In genomic region chr2:6822394-6822793, GRCh38 we compare ENCODE assay signal across 1 cellular context.
TF ChIP-seq lines count a peak whose summit lies in the region.

No MANE protein-coding gene starts in this region.

TF ChIP-seq in GM23338, 12 proteins besides CTCF, POLR2A, EP300 and RAD21 (continued from another document):
- TF ChIP-seq ZNF462 (CRISPR knock-in tag; IDR thresholded peaks at IDR 0.05) (no peak), JUNB (IDR thresholded peaks at IDR 0.05; ENCODE audit: unreplicated experiment) (no peak), ETS1 (IDR thresholded peaks at IDR 0.05) (no peak), POLR2AphosphoS5 (IDR thresholded peaks at IDR 0.05; ENCODE audit: low read depth) (no peak), EZH2 (IDR thresholded peaks at IDR 0.05; ENCODE audit: low read depth, unreplicated experiment) (no peak), NANOG (IDR thresholded peaks at IDR 0.05; ENCODE audit: borderline replicate concordance) (no peak), STAT1 (IDR thresholded peaks at IDR 0.05; ENCODE audit: unreplicated experiment) (no peak), CREB1 (CRISPR knock-in tag; IDR thresholded peaks at IDR 0.05; ENCODE audit: low read depth) (no peak), EZH2phosphoT487 (IDR thresholded peaks at IDR 0.05; ENCODE audit: unreplicated experiment) (no peak)
